8 cellular contexts compared by ENCODE assay signal in the genomic region with DNA sequence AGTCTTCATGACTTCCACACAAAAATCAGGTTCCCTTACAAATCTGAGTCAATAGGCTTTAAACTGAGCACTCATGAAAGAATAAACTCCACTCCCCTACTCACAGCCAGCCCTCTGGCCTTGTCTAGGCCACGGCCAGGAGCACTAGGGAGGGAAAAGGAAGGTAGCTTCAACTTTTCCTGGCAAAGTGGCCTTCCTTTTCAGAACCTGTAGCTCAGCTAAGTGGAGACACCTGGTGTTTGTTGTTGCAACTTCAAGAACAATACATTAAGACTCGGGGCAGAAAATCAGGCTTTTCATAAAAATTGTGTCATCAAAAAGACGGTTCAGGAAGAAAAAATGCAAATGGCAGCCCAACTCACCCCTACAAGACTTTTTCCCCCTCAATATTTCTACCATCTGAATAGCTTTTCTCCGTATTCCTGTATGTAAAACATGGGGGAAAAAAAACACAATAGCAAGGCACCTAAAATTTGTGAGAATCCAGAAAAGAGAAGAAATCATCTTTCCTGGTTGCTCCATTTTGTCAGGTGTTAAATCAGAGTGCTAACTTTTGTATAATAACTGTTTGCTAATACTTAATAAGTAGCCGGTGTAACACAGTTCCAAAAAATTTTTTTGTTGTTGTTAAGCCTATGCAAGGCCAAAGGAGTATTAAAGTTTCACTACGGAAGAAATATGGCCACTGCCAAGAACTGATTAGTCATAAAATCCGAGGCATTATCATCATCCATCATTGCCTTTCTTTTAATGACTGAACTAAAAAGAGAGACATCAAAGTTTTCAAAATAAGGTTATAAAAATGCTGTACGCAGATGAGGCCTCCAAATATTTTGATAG.
DNase-seq lines count a peak whose midpoint lies in the region; ATAC-seq, FAIRE-seq and TF ChIP-seq lines count a peak whose summit lies in the region.

No MANE protein-coding gene starts in this region.

- H3K4me3 ChIP-seq in endothelial cell of umbilical vein (replicated peaks in 1 of 3; ENCODE audit: insufficient read depth in 1 of 3, low read depth in 1 of 3, low read length in 3 of 3) (no peak overlapping the region), osteoblast (ENCODE audit: insufficient read depth, low read length) (no peak overlapping the region)

- dilution Hi-C loops in endothelial cell of umbilical vein (cut with MboI; ENCODE audit: extremely low pct_ligation_motif_present, low sequenced_read_pairs) = no loop called here

- TF ChIP-seq CTCF in GM20000 (IDR thresholded peaks at IDR 0.05; ENCODE audit: extremely low read depth, missing control alignments) (peak; percentile 6), endothelial cell of umbilical vein (IDR thresholded peaks at IDR 0.05; ENCODE audit: extremely low read depth in 1 of 2, insufficient read depth in 1 of 2, low read depth in 1 of 2, low read length in 2 of 2) (peak; percentile 45), osteoblast (IDR thresholded peaks at IDR 0.05; ENCODE audit: extremely low read depth, low read depth, low read length) (peak; percentile 51)

- H3K4me2 ChIP-seq in endothelial cell of umbilical vein (ENCODE audit: insufficient read depth, low read length) = peak overlapping the region; percentile 86
- H3K4me2 ChIP-seq in osteoblast (ENCODE audit: insufficient read depth, low read length) = peak overlapping the region; percentile 64

- H3K36me3 ChIP-seq in endothelial cell of umbilical vein (ENCODE audit: control insufficient read depth in 2 of 2, extremely low read depth in 1 of 2, insufficient read depth in 2 of 2, low read length in 2 of 2) (no peaks in the 10 kb centered on the region), osteoblast (ENCODE audit: insufficient read depth, low read length) (no peaks in the 10 kb centered on the region)

- no peaks in the 10 kb centered on the region for H4K20me1 ChIP-seq in endothelial cell of umbilical vein (replicated peaks; ENCODE audit: control insufficient read depth, extremely low read depth, insufficient read depth, low read length)
- H4K20me1 ChIP-seq in osteoblast (ENCODE audit: insufficient read depth, low read length) = no peaks in the 10 kb centered on the region

- peak; percentile 46 for FAIRE-seq in endothelial cell of umbilical vein (lab: Jason Lieb, UNC)

- H3K4me1 ChIP-seq in endothelial cell of umbilical vein (ENCODE audit: control insufficient read depth, extremely low read depth, insufficient read depth, low read length) = peaks cover 45% of the 10 kb centered on the region
- H3K4me1 ChIP-seq in osteoblast (ENCODE audit: insufficient read depth, low read length) = peaks cover 40% of the 10 kb centered on the region

- TSS peak; percentile 30 for BruUV-seq in endothelial cell of umbilical vein (replicated peaks; lab: Mats Ljungman, UMichigan)

- peak overlapping the region; percentile 45 for H2AFZ ChIP-seq in endothelial cell of umbilical vein (ENCODE audit: low read depth, low read length)
- H2AFZ ChIP-seq in osteoblast (ENCODE audit: low read length) = peak overlapping the region; percentile 72

- peak overlapping the region; percentile 54 for H3K9ac ChIP-seq in endothelial cell of umbilical vein (replicated peaks; ENCODE audit: extremely low read depth, insufficient read depth, low read length)

- H3K9me3 ChIP-seq in endothelial cell of umbilical vein (replicated peaks; ENCODE audit: control insufficient read depth, insufficient read depth, low read length) = no peaks in the 10 kb centered on the region
- H3K9me3 ChIP-seq in osteoblast (ENCODE audit: low read depth, low read length) = no peaks in the 10 kb centered on the region

- H3K79me2 ChIP-seq in endothelial cell of umbilical vein (ENCODE audit: control insufficient read depth, insufficient read depth, low read length) (no peaks in the 10 kb centered on the region), osteoblast (ENCODE audit: insufficient read depth, low read length) (no peaks in the 10 kb centered on the region)

- no peaks in the 10 kb centered on the region for H3K9me1 ChIP-seq in endothelial cell of umbilical vein (replicated peaks; ENCODE audit: control insufficient read depth, extremely low read depth, insufficient read depth, low read length)

- H3K27me3 ChIP-seq in endothelial cell of umbilical vein (ENCODE audit: control insufficient read depth in 2 of 2, insufficient read depth in 2 of 2, low read length in 2 of 2) (no peaks in the 10 kb centered on the region), osteoblast (ENCODE audit: insufficient read depth, low read length) (no peaks in the 10 kb centered on the region)

- TF ChIP-seq POLR2A in endothelial cell of umbilical vein (IDR thresholded peaks at IDR 0.05; ENCODE audit: low read depth, low read length) = no peak

- ATAC-seq in HG02970 (IDR thresholded peaks at IDR 0.05; ENCODE audit: low FRiP score, unreplicated experiment) = no peak

- DNase-seq in DMS53 (lab: John Stamatoyannopoulos, UW) (peak; percentile 89), GM20000 (ENCODE audit: low spot score) (peak; percentile 23), NCI-H774 (lab: John Stamatoyannopoulos, UW) (peak; percentile 22), endothelial cell of umbilical vein (ENCODE audit: low read depth, low spot score) (peak; percentile 90), osteoblast (ENCODE audit: insufficient read length, low spot score, missing footprints) (peak; percentile 30), NCI-H2029 (lab: John Stamatoyannopoulos, UW) (no peak)
- DNase-seq in stimulated activated CD4-positive, alpha-beta T cell treated with anti-CD3 and anti-CD28 coated beads, Interleukin-4, amount 100 ng/mL, for 1 hour = no peak

- POLR2A ChIA-PET in endothelial cell of umbilical vein (lab: Charles Lee) = no interaction called here

- peak overlapping the region; percentile 81 for H3K27ac ChIP-seq in endothelial cell of umbilical vein (ENCODE audit: insufficient read depth, low read depth, low read length)
- peak overlapping the region; percentile 68 for H3K27ac ChIP-seq in osteoblast (ENCODE audit: low read depth, low read length)

- CTCF ChIA-PET in endothelial cell of umbilical vein (lab: Charles Lee) = interaction anchor here (0.6 to 6.7 kb wide), 33 partner anchors 9 to 1019 kb away, joined by 3 to 165 read pairs (median 4); no protein-coding TSS in a partner anchor

- intact Hi-C loops in endothelial cell of umbilical vein (cut with micrococcal nuclease) = loop anchor here (1.0 to 5.0 kb wide), 10 partner anchors 65 to 1019 kb away; partner anchors contain the start of gene RHOBTB1

TF ChIP-seq in endothelial cell of umbilical vein, 7 proteins besides CTCF, POLR2A, EP300 and RAD21:
- no peak for TF ChIP-seq GATA2 (IDR thresholded peaks at IDR 0.05; ENCODE audit: insufficient read depth, insufficient read length, low read depth, low read length)
- TF ChIP-seq FOS (IDR thresholded peaks at IDR 0.05; ENCODE audit: borderline replicate concordance, insufficient read depth, low read length) = peak; percentile 56
- TF ChIP-seq JUN (IDR thresholded peaks at IDR 0.05; ENCODE audit: borderline replicate concordance, insufficient read depth, insufficient read length, low read depth) = peak; percentile 71

Comparison
In these comparisons a context has a peak if more than half of its experiments do, and no peak if none do; other contexts are left out.
1. DNase-seq: peak in DMS53 (single experiment), GM20000 (single experiment), NCI-H774 (single experiment), endothelial cell of umbilical vein (single experiment) and osteoblast (single experiment); none in NCI-H2029 (single experiment) and stimulated activated CD4-positive, alpha-beta T cell treated with anti-CD3 and anti-CD28 coated beads, Interleukin-4, amount 100 ng/mL, for 1 hour (single experiment).
2. Peak in every context shown above with its lines, with median percentiles within 50 percentile points of each other: CTCF ChIP-seq.